8 cellular contexts compared by ENCODE assay signal in genomic region chr6:89145962-89146747, GRCh38. TPM values are rescaled to one million over a fixed set of nuclear protein-coding genes. Genes with fewer than 3 reads are reported as not detected.
DNase-seq lines count a peak whose midpoint lies in the region; ATAC-seq and TF ChIP-seq lines count a peak whose summit lies in the region.

Gene PM20D2, plus strand, starts transcription at chr6:89146055. Its CDS starts 90 bp downstream, at chr6:89146145.

- peak within 1 kb of the TSS; percentile 31 for H3K23ac ChIP-seq in IMR-90 (ENCODE audit: low read depth, low read length)

- TF ChIP-seq CTCF in IMR-90 (conservative IDR thresholded peaks at IDR 0.05; ENCODE audit: low read depth, low read length) (no peak), cardiac muscle cell (IDR thresholded peaks at IDR 0.05; ENCODE audit: low read depth, low read length) (no peak), prostate gland (IDR thresholded peaks at IDR 0.05) (no peak)

- H3K4me1 ChIP-seq in IMR-90 (ENCODE audit: control insufficient read depth, insufficient read depth, low read length) (peaks cover 3% of the 10 kb centered on the region; the same call in 1 of the 2 replicates), cardiac muscle cell (ENCODE audit: low read depth) (peaks cover 9% of the 10 kb centered on the region), prostate gland (replicated peaks) (peaks cover 5% of the 10 kb centered on the region)

- peak within 1 kb of the TSS; percentile 8 for H2BK20ac ChIP-seq in IMR-90 (ENCODE audit: low read depth, low read length)

- peak within 1 kb of the TSS; percentile 37; the same call in 1 of the 2 replicates for H3K27ac ChIP-seq in IMR-90 (ENCODE audit: insufficient read depth, low read length)
- H3K27ac ChIP-seq in SK-N-MC, result peak within 1 kb of the TSS; percentile 74
- no peak within 1 kb of the TSS for H3K27ac ChIP-seq in cardiac muscle cell
- peak within 1 kb of the TSS; percentile 94 to 97 for H3K27ac ChIP-seq in prostate gland

- peak within 1 kb of the TSS; percentile 95 for H2AFZ ChIP-seq in IMR-90 (replicated peaks; ENCODE audit: low read length, poor library complexity)

- POLR2A ChIA-PET in IMR-90 (lab: Charles Lee; ENCODE audit: unreplicated experiment), result no interaction called here

- intact Hi-C loops in IMR-90 (cut with micrococcal nuclease), result loop anchor here (5.0 kb wide), 1 partner anchor 164 kb away; no protein-coding TSS in a partner anchor
- intact Hi-C loops in prostate gland (cut with DNase I), result loop anchor here (2.0 to 5.0 kb wide), 2 partner anchors 64 to 207 kb away; partner anchors contain the start of genes PNRC1 and UBE2J1

- no peaks in the 10 kb centered on the region for H3K9me3 Mint-ChIP-seq in activated naive CD4-positive, alpha-beta T cell treated with anti-CD3 and anti-CD28 coated beads, Interleukin-2, amount 50 U/mL, for 24 hours

- H3K4ac ChIP-seq in IMR-90 (ENCODE audit: low read depth, low read length), result peak within 1 kb of the TSS; percentile 64

- H3K36me3 Mint-ChIP-seq in activated naive CD4-positive, alpha-beta T cell treated with anti-CD3 and anti-CD28 coated beads, Interleukin-2, amount 50 U/mL, for 24 hours, result peaks cover 10% of the 10 kb centered on the region

- H3K4me2 ChIP-seq in IMR-90 (ENCODE audit: low read depth, low read length), result peak within 1 kb of the TSS; percentile 100

- H3K4me3 ChIP-seq in IMR-90 (ENCODE audit: insufficient read depth, low read depth, low read length) (peak within 1 kb of the TSS; percentile 78), SK-N-MC (peak within 1 kb of the TSS; percentile 93), cardiac muscle cell (peak within 1 kb of the TSS; percentile 40), prostate gland (peak within 1 kb of the TSS; percentile 78 to 87)

- no TSS peak for BruUV-seq in IMR-90 (replicated peaks; lab: Mats Ljungman, UMichigan)

- no peak within 1 kb of the TSS for H2AK5ac ChIP-seq in IMR-90 (ENCODE audit: low read depth, low read length)

- no peaks in the 10 kb centered on the region for H3K27me3 ChIP-seq in IMR-90 (ENCODE audit: control insufficient read depth, insufficient read depth, low read length)
- H3K27me3 ChIP-seq in cardiac muscle cell, result peaks cover 29% of the 10 kb centered on the region
- no peaks in the 10 kb centered on the region for H3K27me3 ChIP-seq in prostate gland (replicated peaks; ENCODE audit: insufficient read depth)

- dilution Hi-C loops in IMR-90 (cut with HindIII; ENCODE audit: low sequenced_read_pairs, unreplicated experiment), result no loop called here

- H2AK9ac ChIP-seq in IMR-90 (replicated peaks; ENCODE audit: low read depth, low read length, poor library complexity), result peak within 1 kb of the TSS; percentile 31

- ATAC-seq in GM21576 (IDR thresholded peaks at IDR 0.05; ENCODE audit: unreplicated experiment), result peak; percentile 64
- ATAC-seq in IMR-90 (ENCODE audit: low read depth), result peak; percentile 71

- DNase-seq in EL (peak; percentile 71), IMR-90 (peak; percentile 20), SK-N-MC (ENCODE audit: low read depth, low spot score) (no peak), cardiac muscle cell (ENCODE audit: low read depth in 1 of 2, low spot score in 1 of 2) (peak; percentile 51 to 80), prostate gland (ENCODE audit: low spot score) (peak; percentile 60), ureter (ENCODE audit: low spot score) (peak; percentile 65)

- H2BK5ac ChIP-seq in IMR-90 (ENCODE audit: low read depth, low read length, poor library complexity, severe bottlenecking), result peak within 1 kb of the TSS; percentile 22

- peaks cover 0 to 7% of the 10 kb centered on the region in 2 experiments; a peak in 3 of 4 replicates for H3K79me1 ChIP-seq in IMR-90 (ENCODE audit: low read depth in 1 of 2, low read length in 2 of 2)

- H3K18ac ChIP-seq in IMR-90 (ENCODE audit: low read depth, low read length), result peak within 1 kb of the TSS; percentile 6; the same call in 1 of the 2 replicates

- peak within 1 kb of the TSS; percentile 9; the same call in 1 of the 2 replicates for H2BK120ac ChIP-seq in IMR-90 (ENCODE audit: low read depth, low read length)

- H3K4me3 Mint-ChIP-seq in activated naive CD4-positive, alpha-beta T cell treated with anti-CD3 and anti-CD28 coated beads, Interleukin-2, amount 50 U/mL, for 24 hours, result peak within 1 kb of the TSS; percentile 97

- 0 out of 2 replicates have a peak within 1 kb of the TSS, but pooled peaks have one; percentile 4 for H4K5ac ChIP-seq in IMR-90 (ENCODE audit: low read depth, low read length)

- H4K8ac ChIP-seq in IMR-90 (ENCODE audit: low read depth in 2 of 2, low read length in 2 of 2), result peak within 1 kb of the TSS; percentile 8 to 71; a peak in 3 of 4 replicates

- no peaks in the 10 kb centered on the region for H3K27me3 Mint-ChIP-seq in activated naive CD4-positive, alpha-beta T cell treated with anti-CD3 and anti-CD28 coated beads, Interleukin-2, amount 50 U/mL, for 24 hours

- in situ Hi-C loops in IMR-90 (cut with MboI; ENCODE audit: low sequenced_read_pairs), result loop anchor here (25.0 kb wide), 1 partner anchor 216 kb away; the partner anchor contains the start of gene UBE2J1

- 0% methylated on average over 50 of the region's 103 CpGs; no CpG with 5 or more reads in 1 of the 2 experiments for WGBS in IMR-90 (ENCODE audit: extremely low coverage in 2 of 2, insufficient read length in 1 of 2), 2 experiments
- WGBS in prostate gland, result 0% methylated on average over 38 of the region's 103 CpGs

- H3K4me1 Mint-ChIP-seq in activated naive CD4-positive, alpha-beta T cell treated with anti-CD3 and anti-CD28 coated beads, Interleukin-2, amount 50 U/mL, for 24 hours, result peaks cover 36% of the 10 kb centered on the region

- H4K20me1 ChIP-seq in IMR-90 (ENCODE audit: insufficient read depth, low read length), result no peaks in the 10 kb centered on the region

- peak within 1 kb of the TSS; percentile 38; the same call in 1 of the 2 replicates for H3K14ac ChIP-seq in IMR-90 (replicated peaks; ENCODE audit: low read depth, low read length)

- H3K9me3 ChIP-seq in IMR-90 (ENCODE audit: control insufficient read depth, insufficient read depth, low read length) (no peaks in the 10 kb centered on the region), SK-N-MC (ENCODE audit: low read depth, low read length) (no peaks in the 10 kb centered on the region), cardiac muscle cell (ENCODE audit: low read depth) (no peaks in the 10 kb centered on the region), prostate gland (no peaks in the 10 kb centered on the region)

- peak within 1 kb of the TSS; percentile 17; the same call in 1 of the 2 replicates for H3K56ac ChIP-seq in IMR-90 (ENCODE audit: extremely low read depth, insufficient read depth, low read length)

- H3K9me1 ChIP-seq in IMR-90 (ENCODE audit: insufficient read depth, low read length), result peaks cover 2% of the 10 kb centered on the region; the same call in 1 of the 2 replicates

- no peak for TF ChIP-seq POLR2A in IMR-90 (IDR thresholded peaks at IDR 0.05; ENCODE audit: low read depth, low read length)
- peak; percentile 68 for TF ChIP-seq POLR2A in prostate gland (IDR thresholded peaks at IDR 0.05)

- H2BK15ac ChIP-seq in IMR-90 (ENCODE audit: low read depth, low read length), result peak within 1 kb of the TSS; percentile 5; the same call in 1 of the 3 replicates

- no peak for TF ChIP-seq RAD21 in IMR-90 (IDR thresholded peaks at IDR 0.05; ENCODE audit: low read length)

- peak within 1 kb of the TSS; percentile 33; the same call in 1 of the 2 replicates for H4K91ac ChIP-seq in IMR-90 (ENCODE audit: insufficient read depth, low read depth, low read length)

- H3K36me3 ChIP-seq in IMR-90 (ENCODE audit: control insufficient read depth, insufficient read depth, low read length) (no peaks in the 10 kb centered on the region), SK-N-MC (ENCODE audit: insufficient read depth, low read length) (peaks cover 17% of the 10 kb centered on the region), cardiac muscle cell (no peaks in the 10 kb centered on the region), prostate gland (no peaks in the 10 kb centered on the region)

- H3K27ac Mint-ChIP-seq in activated naive CD4-positive, alpha-beta T cell treated with anti-CD3 and anti-CD28 coated beads, Interleukin-2, amount 50 U/mL, for 24 hours, result peak within 1 kb of the TSS; percentile 99

- CTCF ChIA-PET in IMR-90 (lab: Yijun Ruan, JAX), result no interaction called here

- peak within 1 kb of the TSS; percentile 66; the same call in 1 of the 2 replicates for H3K9ac ChIP-seq in IMR-90 (ENCODE audit: low read depth, low read length)
- peak within 1 kb of the TSS; percentile 87 for H3K9ac ChIP-seq in SK-N-MC (ENCODE audit: insufficient read length)

TF ChIP-seq in IMR-90, 13 proteins besides CTCF, POLR2A, EP300 and RAD21:
- no peak for TF ChIP-seq USF2 (IDR thresholded peaks at IDR 0.05; ENCODE audit: low read depth, low read length)
- 0 out of 2 replicates have a peak, but pooled peaks have one; percentile 9 for TF ChIP-seq MAZ (IDR thresholded peaks at IDR 0.05; ENCODE audit: borderline replicate concordance, low read depth, low read length)

RNA-seq across cellular contexts. Expression of gene PM20D2, which starts in this region (rescaled TPM):
- total RNA-seq in IMR-90 (2012; rRNA removed), result 6.5 and 11.4 TPM in 2 replicates
- 5.0 and 6.0 TPM in 2 replicates for polyA plus RNA-seq in IMR-90 (2012; rRNA removed)
- 1.9 TPM in 2 replicates for polyA plus RNA-seq in IMR-90 (2012; cell fraction: cytosol; rRNA removed)
- 2.6 and 4.2 TPM in 2 replicates for polyA plus RNA-seq in IMR-90 (2012; cell fraction: nucleus; rRNA removed; ENCODE audit: low replicate concordance)
- total RNA-seq in cardiac muscle cell, result 8.9 and 11.4 TPM in 2 replicates
- 10.6 and 12.2 TPM in 2 replicates for polyA plus RNA-seq in cardiac muscle cell
- 10 to 100 TPM; 11.9 to 48.4 TPM for total RNA-seq in prostate gland
- total RNA-seq in ureter, result 13.6 TPM

Comparison
In these comparisons a context has a peak if more than half of its experiments do, and no peak if none do; other contexts are left out.
1. H3K4me3 ChIP-seq: peak in every context shown above with its lines; median percentile 93 in SK-N-MC; 82 in prostate gland; 78 in IMR-90; 40 in cardiac muscle cell.